In the genomic region with DNA sequence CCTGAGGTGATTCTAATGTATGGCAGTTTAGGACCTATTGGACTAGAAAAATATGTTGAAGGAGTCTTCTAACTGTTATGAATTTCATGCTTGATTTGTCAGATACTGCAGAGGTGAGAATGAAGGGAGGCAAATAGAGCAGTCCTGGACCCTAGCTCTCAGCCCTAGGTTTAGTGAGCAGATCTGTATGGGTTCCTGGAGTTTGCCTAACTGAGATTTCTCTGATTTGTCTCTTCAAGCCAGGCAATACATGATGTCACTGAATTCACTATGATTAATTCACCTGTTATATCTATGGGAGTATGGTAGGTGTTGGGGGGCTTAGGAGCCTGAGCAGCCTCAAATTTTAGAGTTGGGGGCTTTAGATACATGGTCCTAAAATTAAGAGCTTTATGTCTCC, we compare ENCODE assay signal across 1 cellular context.
TF ChIP-seq lines count a peak whose summit lies in the region.

No MANE protein-coding gene starts in this region.

TF ChIP-seq in GM12878, 131 proteins besides CTCF, POLR2A, EP300 and RAD21:
- TF ChIP-seq ETV6 (conservative IDR thresholded peaks at IDR 0.05 in 1 of 2, IDR thresholded peaks at IDR 0.05 in 1 of 2; ENCODE audit: borderline replicate concordance in 1 of 2, low read depth in 1 of 2) (no peak), PAX5 (IDR thresholded peaks at IDR 0.05; ENCODE audit: borderline replicate concordance, low read depth, low read length) (no peak), ZBED1 (IDR thresholded peaks at IDR 0.05; ENCODE audit: borderline replicate concordance) (no peak), BACH1 (IDR thresholded peaks at IDR 0.05; ENCODE audit: borderline replicate concordance) (no peak), EGR1 (IDR thresholded peaks at IDR 0.05; ENCODE audit: borderline replicate concordance in 1 of 2, low read depth in 2 of 2, low read length in 2 of 2) (no peak), RAD51 (IDR thresholded peaks at IDR 0.05) (no peak)
